Comparison of ENCODE assay signal across 10 cellular contexts in genomic region chr17:76696763-76697701, GRCh38. TPM values are rescaled to one million over a fixed set of nuclear protein-coding genes. Genes with fewer than 3 reads are reported as not detected.
DNase-seq lines count a peak whose midpoint lies in the region; ATAC-seq and TF ChIP-seq lines count a peak whose summit lies in the region.
"Had no signal": no experiment of that assay in that cellular context is flagged by ENCODE, and none has a peak within 500 bp of the region (broad histone marks: within the 10 kb centered on the region; RNA-seq: fewer than 3 reads in every experiment).

No MANE protein-coding gene starts in this region.

- H3K36me3 Mint-ChIP-seq in CD4-positive, alpha-beta T cell (ENCODE audit: low read depth): no peaks in the 10 kb centered on the region

- peaks cover 40% of the 10 kb centered on the region for H3K4me1 ChIP-seq in neuron (ENCODE audit: insufficient read depth, low read length)

- POLR2A ChIA-PET in CD4-positive, alpha-beta T cell (lab: Charles Lee): no interaction called here

- no peak overlapping the region for H3K4me3 Mint-ChIP-seq in CD4-positive, alpha-beta T cell

- H3K27me3 Mint-ChIP-seq in CD4-positive, alpha-beta T cell: no peaks in the 10 kb centered on the region

- H2AFZ ChIP-seq in neuron (ENCODE audit: low read depth, low read length): no peak overlapping the region

- no peak for TF ChIP-seq CTCF in GM06990 (IDR thresholded peaks at IDR 0.05; ENCODE audit: insufficient read depth, low read length, poor library complexity, severe bottlenecking)
- no peak for TF ChIP-seq CTCF in dorsolateral prefrontal cortex (IDR thresholded peaks at IDR 0.05 in 54 of 56, conservative IDR thresholded peaks at IDR 0.05 in 2 of 56; ENCODE audit: low read depth in 1 of 56, partially characterized antibody in 56 of 56)
- TF ChIP-seq CTCF in CD4-positive, alpha-beta T cell (IDR thresholded peaks at IDR 0.05): no peak

- no peak overlapping the region for H3K27ac Mint-ChIP-seq in CD4-positive, alpha-beta T cell

- H3K9me3 ChIP-seq in neuron (ENCODE audit: low read length): no peaks in the 10 kb centered on the region
- no peaks in the 10 kb centered on the region for H3K9me3 ChIP-seq in CD4-positive, alpha-beta T cell (ENCODE audit: control insufficient read depth, low read length)
- H3K9me3 ChIP-seq: mucosa of descending colon had no signal

- H3K4me3 ChIP-seq in GM06990 (replicated peaks; ENCODE audit: low read depth, low read length) (no peak overlapping the region), dorsolateral prefrontal cortex (no peak overlapping the region), neuron (ENCODE audit: low read length) (peak overlapping the region; percentile 5)
- H3K4me3 ChIP-seq: mucosa of descending colon had no signal

- DNase-seq in GM06990 (ENCODE audit: extremely low read depth, insufficient read length) (peak; percentile 55), dorsolateral prefrontal cortex (no peak)
- no peak for DNase-seq in activated CD4-positive, CD25-positive, alpha-beta regulatory T cell treated with anti-CD3 and anti-CD28 coated beads, Interleukin-2, amount 50 U/mL, for 72 hours
- DNase-seq in CD4-positive, alpha-beta T cell: no peak

- intact Hi-C loops in dorsolateral prefrontal cortex (cut with DNase I): no loop called here
- intact Hi-C loops in CD4-positive, alpha-beta T cell (cut with DNase I, micrococcal nuclease): no loop called here

- H3K4me1 Mint-ChIP-seq in CD4-positive, alpha-beta T cell (ENCODE audit: low read depth): no peaks in the 10 kb centered on the region

- peak overlapping the region in 43 of 59 donors; percentile 1 to 73 (median 45) for H3K27ac ChIP-seq in dorsolateral prefrontal cortex
- H3K27ac ChIP-seq in CD4-positive, alpha-beta T cell (ENCODE audit: low read depth, low read length): no peak overlapping the region
- H3K27ac ChIP-seq: HL-60 had no signal

- CTCF ChIA-PET in CD4-positive, alpha-beta T cell (lab: Charles Lee): no interaction called here

- no peaks in the 10 kb centered on the region; the same call in 1 of the 2 replicates for H3K27me3 ChIP-seq in GM06990 (replicated peaks; ENCODE audit: control insufficient read depth, insufficient read depth, low read length)
- H3K27me3 ChIP-seq in dorsolateral prefrontal cortex: no peaks in the 10 kb centered on the region
- H3K27me3 ChIP-seq in neuron (ENCODE audit: insufficient read depth, low read length): no peaks in the 10 kb centered on the region
- H3K27me3 ChIP-seq in CD4-positive, alpha-beta T cell (ENCODE audit: control insufficient read depth, insufficient read depth, low read length): no peaks in the 10 kb centered on the region

- H3K36me3 ChIP-seq in GM06990 (ENCODE audit: control insufficient read depth, insufficient read depth, low read length) (no peaks in the 10 kb centered on the region), neuron (ENCODE audit: insufficient read depth, low read length) (no peaks in the 10 kb centered on the region)

- H3K9me3 Mint-ChIP-seq in CD4-positive, alpha-beta T cell: no peaks in the 10 kb centered on the region

- ATAC-seq in HG03108 (IDR thresholded peaks at IDR 0.05; ENCODE audit: unreplicated experiment) (peak; percentile 85), GM18511 (IDR thresholded peaks at IDR 0.05; ENCODE audit: unreplicated experiment) (no peak), HG02623 (IDR thresholded peaks at IDR 0.05; ENCODE audit: unreplicated experiment) (no peak)
- ATAC-seq in CD4-positive, alpha-beta T cell (ENCODE audit: poor library complexity): no peak
- ATAC-seq: mucosa of descending colon had no signal

RNA-seq across cellular contexts. Expression of gene MXRA7, which starts 13.7 kb away (rescaled TPM):
- 100 to 1,000 TPM in 82 of 120 experiments, 10 to 100 TPM in 38; 68.5 to 146 (median 109) TPM for total RNA-seq in dorsolateral prefrontal cortex
- 10 to 100 TPM; 11.4 to 12.1 TPM for total RNA-seq in CD4-positive, alpha-beta T cell

RNA-seq across cellular contexts. Expression of gene JMJD6, which starts 29.4 kb away (rescaled TPM):
- 100 to 1,000 TPM in 1 of 120 experiments, 10 to 100 TPM in 119; 22.0 to 110 (median 35.8) TPM for total RNA-seq in dorsolateral prefrontal cortex
- 100 to 1,000 TPM; 133 to 134 TPM for total RNA-seq in CD4-positive, alpha-beta T cell

RNA-seq across cellular contexts. Expression of gene METTL23, which starts 29.6 kb away (rescaled TPM):
- total RNA-seq in dorsolateral prefrontal cortex: 10 to 100 TPM; 12.5 to 29.2 (median 18.7) TPM
- total RNA-seq in CD4-positive, alpha-beta T cell: 10 to 100 TPM; 35.4 to 37.8 TPM

RNA-seq across cellular contexts. Expression of gene SRSF2, which starts 40.1 kb away (rescaled TPM):
- total RNA-seq in dorsolateral prefrontal cortex: 100 to 1,000 TPM in 112 of 120 experiments, 10 to 100 TPM in 8; 73.8 to 169 (median 128) TPM
- 100 to 1,000 TPM; 448 to 460 TPM for total RNA-seq in CD4-positive, alpha-beta T cell

RNA-seq across cellular contexts. Expression of gene MFSD11, which starts 40.9 kb away (rescaled TPM):
- 10 to 100 TPM; 33.8 to 73.3 (median 51.7) TPM for total RNA-seq in dorsolateral prefrontal cortex
- total RNA-seq in CD4-positive, alpha-beta T cell: 10 to 100 TPM; 25.5 to 29.4 TPM

Comparison
In these comparisons a context has a peak if more than half of its experiments do, and no peak if none do; other contexts are left out.
1. RNA of gene MXRA7, which starts 13.7 kb away (total RNA-seq): 68.5 to 146 TPM in dorsolateral prefrontal cortex; 11.4 to 12.1 TPM in CD4-positive, alpha-beta T cell; every median in the first group is over 4 times any median in the second.